In genomic region chr7:84912993-84913635, GRCh38 we compare ENCODE assay signal across 1 cellular context.
A peak's percentile ranks its signal among the peaks of the same experiment; 100 is the strongest.
TF ChIP-seq lines count a peak whose summit lies in the region.

No MANE protein-coding gene starts in this region.

TF ChIP-seq in K562, 482 proteins besides CTCF, POLR2A, EP300 and RAD21 (continued from another document):
- TF ChIP-seq, protein P1, sequence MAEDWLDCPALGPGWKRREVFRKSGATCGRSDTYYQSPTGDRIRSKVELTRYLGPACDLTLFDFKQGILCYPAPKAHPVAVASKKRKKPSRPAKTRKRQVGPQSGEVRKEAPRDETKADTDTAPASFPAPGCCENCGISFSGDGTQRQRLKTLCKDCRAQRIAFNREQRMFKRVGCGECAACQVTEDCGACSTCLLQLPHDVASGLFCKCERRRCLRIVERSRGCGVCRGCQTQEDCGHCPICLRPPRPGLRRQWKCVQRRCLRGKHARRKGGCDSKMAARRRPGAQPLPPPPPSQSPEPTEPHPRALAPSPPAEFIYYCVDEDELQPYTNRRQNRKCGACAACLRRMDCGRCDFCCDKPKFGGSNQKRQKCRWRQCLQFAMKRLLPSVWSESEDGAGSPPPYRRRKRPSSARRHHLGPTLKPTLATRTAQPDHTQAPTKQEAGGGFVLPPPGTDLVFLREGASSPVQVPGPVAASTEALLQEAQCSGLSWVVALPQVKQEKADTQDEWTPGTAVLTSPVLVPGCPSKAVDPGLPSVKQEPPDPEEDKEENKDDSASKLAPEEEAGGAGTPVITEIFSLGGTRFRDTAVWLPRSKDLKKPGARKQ (CRISPR knock-in tag; IDR thresholded peaks at IDR 0.05): no peak
- TF ChIP-seq NCOA6 (IDR thresholded peaks at IDR 0.05): no peak
- TF ChIP-seq MCM5 (IDR thresholded peaks at IDR 0.05; ENCODE audit: low read depth): no peak
- no peak for TF ChIP-seq ETV6 (IDR thresholded peaks at IDR 0.05; ENCODE audit: borderline replicate concordance in 1 of 2, low read depth in 2 of 2, low read length in 1 of 2)
- TF ChIP-seq ETV6 (CRISPR knock-in tag; IDR thresholded peaks at IDR 0.05; ENCODE audit: borderline replicate concordance): no peak
- TF ChIP-seq ETS2 (tag; IDR thresholded peaks at IDR 0.05; ENCODE audit: borderline replicate concordance, poor library complexity, severe bottlenecking): no peak
- no peak for TF ChIP-seq USF1 (CRISPR knock-in tag; IDR thresholded peaks at IDR 0.05)
- peak; percentile 84; the same call in 1 of the 2 replicates for TF ChIP-seq E2F3 (CRISPR knock-in tag; IDR thresholded peaks at IDR 0.05)
- peak; percentile 92 for TF ChIP-seq KLF6 (CRISPR knock-in tag; IDR thresholded peaks at IDR 0.05; ENCODE audit: borderline replicate concordance)
- TF ChIP-seq CEBPZ (IDR thresholded peaks at IDR 0.05; ENCODE audit: borderline replicate concordance, low read depth, low read length): no peak
- no peak for TF ChIP-seq FOS (IDR thresholded peaks at IDR 0.05; ENCODE audit: extremely low read depth, insufficient read length)
- TF ChIP-seq ARNT (IDR thresholded peaks at IDR 0.05): no peak
- peak; percentile 76; the same call in 1 of the 2 replicates for TF ChIP-seq ZKSCAN8 (CRISPR knock-in tag; IDR thresholded peaks at IDR 0.05)
- no peak for TF ChIP-seq RBM15 (IDR thresholded peaks at IDR 0.05; ENCODE audit: insufficient read depth, low read length)
